29 cellular contexts compared by ENCODE assay signal in the genomic region with DNA sequence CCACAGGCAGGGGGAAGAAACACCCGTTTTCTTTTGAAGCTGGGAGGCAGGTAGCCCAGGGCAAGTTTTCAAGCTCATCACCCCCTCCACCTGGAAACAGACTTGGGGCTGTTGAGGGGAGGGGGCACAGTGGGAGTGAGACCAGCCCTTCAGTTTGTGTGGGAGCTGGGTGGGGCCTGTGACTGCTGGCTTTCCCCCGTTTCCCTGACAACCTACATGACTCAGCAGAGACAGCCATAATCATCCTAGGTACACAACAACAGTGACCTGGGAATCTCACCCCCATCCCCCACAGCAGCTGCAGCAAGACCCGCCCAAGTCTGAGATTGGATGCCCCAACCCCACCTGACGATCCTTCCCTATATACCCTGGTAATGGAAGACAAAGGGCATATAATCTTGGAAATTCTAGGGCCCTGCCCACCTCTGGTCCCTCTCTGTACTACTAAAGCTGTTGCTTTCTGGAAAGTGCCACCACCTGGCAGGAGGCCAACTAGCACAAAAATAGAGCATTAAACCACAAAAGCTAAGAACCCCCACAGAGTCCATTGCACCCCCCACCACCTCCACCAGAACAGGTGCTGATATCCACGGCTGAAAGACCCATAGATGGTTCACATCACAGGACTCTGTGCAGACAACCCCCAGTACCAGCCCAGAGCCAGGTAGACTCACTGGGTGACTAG.
DNase-seq lines count a peak whose midpoint lies in the region; ATAC-seq, FAIRE-seq and TF ChIP-seq lines count a peak whose summit lies in the region.
"Had no signal": no experiment of that assay in that cellular context is flagged by ENCODE, and none has a peak within 500 bp of the region (broad histone marks: within the 10 kb centered on the region; RNA-seq: fewer than 3 reads in every experiment).

No MANE protein-coding gene starts in this region.

- H3K4me1 ChIP-seq in H9 (ENCODE audit: insufficient read depth, low read length): no peaks in the 10 kb centered on the region
- no peaks in the 10 kb centered on the region for H3K4me1 ChIP-seq in K562 (replicated peaks in 1 of 2; ENCODE audit: control insufficient read depth in 2 of 2, insufficient read depth in 2 of 2, low read length in 2 of 2)
- H3K4me1 ChIP-seq in left ventricle myocardium inferior: no peaks in the 10 kb centered on the region
- H3K4me1 ChIP-seq in tibial nerve: no peaks in the 10 kb centered on the region
- H3K4me1 ChIP-seq: body of pancreas, gastrocnemius medialis, psoas muscle, stomach, thyroid gland had no signal

- in situ Hi-C loops in K562 (cut with MboI): no loop called here

- H3K4me2 ChIP-seq in H9 (ENCODE audit: insufficient read depth, insufficient read length, low read length) (no peak overlapping the region), K562 (ENCODE audit: insufficient read depth, low read length) (peak overlapping the region; percentile 9; the same call in 1 of the 2 replicates)

- no peak overlapping the region for H4K5ac ChIP-seq in H9 (ENCODE audit: insufficient read length, low read depth, low read length)

- DNase-seq in NCI-H1417 (lab: John Stamatoyannopoulos, UW) (peak in 2 of 3 experiments; percentile 10 to 17), NCI-H1417 treated with DMSO at 0.1 percent for 48 hours (lab: John Stamatoyannopoulos, UW) (no peak), H9 (no peak), OCI-M1 (lab: John Stamatoyannopoulos, UW) (peak; percentile 22), K562 (ENCODE audit: extremely low read depth in 1 of 4, low spot score in 3 of 4) (peak in 1 of 4 experiments; percentile 60), left ventricle myocardium inferior (no peak), tibial nerve (ENCODE audit: low spot score in 2 of 2) (no peak)
- DNase-seq in naive thymus-derived CD8-positive, alpha-beta T cell: no peak
- DNase-seq: 8988T; activated CD4-positive, alpha-beta T cell treated with anti-CD3 and anti-CD28 coated beads, Interleukin-2, amount 10 ng/mL, durations not matched to agents 24 days and 14 days; activated gamma-delta T cell treated with Interleukin-2 at 50 U/mL for 16 hours; activated naive CD8-positive, alpha-beta T cell treated with anti-CD3 and anti-CD28 coated beads, Interleukin-2, amount 50 U/mL, for 24 hours; activated T-cell treated with anti-CD3 and anti-CD28 coated beads, Interleukin-2, amount 50 U/mL, for 24 hours; body of pancreas; CD4-positive, CD25-positive, alpha-beta regulatory T cell; cerebellar nuclear complex; DMS 273 treated with DMSO at 0.1 percent for 48 hours; dorsolateral prefrontal cortex; gastrocnemius medialis; NCI-H1105; NCI-H2107; psoas muscle; stimulated activated CD8-positive, alpha-beta memory T cell treated with anti-CD3 and anti-CD28 coated beads, Interleukin-4, amount 100 ng/mL, for 48 hours; stomach; thyroid gland had no signal

- peak overlapping the region in 2 of 3 experiments; percentile 12 to 35; a peak in 2 of 7 replicates for H3K27ac Mint-ChIP-seq in H9
- no peak overlapping the region for H3K27ac Mint-ChIP-seq in naive thymus-derived CD8-positive, alpha-beta T cell
- H3K27ac Mint-ChIP-seq: activated CD4-positive, alpha-beta T cell treated with anti-CD3 and anti-CD28 coated beads, Interleukin-2, amount 10 ng/mL, durations not matched to agents 24 days and 14 days; activated naive CD8-positive, alpha-beta T cell treated with anti-CD3 and anti-CD28 coated beads, Interleukin-2, amount 50 U/mL, for 24 hours; activated T-cell treated with anti-CD3 and anti-CD28 coated beads, Interleukin-2, amount 50 U/mL, for 24 hours; IgD-negative memory B cell had no signal

- H3K23me2 ChIP-seq in H9 (ENCODE audit: insufficient read length, low read depth, low read length, poor library complexity, severe bottlenecking): no peaks in the 10 kb centered on the region

- no peak overlapping the region for H2BK120ac ChIP-seq in H9 (ENCODE audit: low read depth, low read length, poor library complexity, severe bottlenecking)

- no peak overlapping the region for H2BK15ac ChIP-seq in H9 (ENCODE audit: low read depth, low read length)

- peaks cover 4 to 7% of the 10 kb centered on the region in 2 experiments; a peak in 3 of 4 replicates for H3K4me1 Mint-ChIP-seq in H9
- no peaks in the 10 kb centered on the region for H3K4me1 Mint-ChIP-seq in naive thymus-derived CD8-positive, alpha-beta T cell
- H3K4me1 Mint-ChIP-seq: activated CD4-positive, alpha-beta T cell treated with anti-CD3 and anti-CD28 coated beads, Interleukin-2, amount 10 ng/mL, durations not matched to agents 24 days and 14 days; activated naive CD8-positive, alpha-beta T cell treated with anti-CD3 and anti-CD28 coated beads, Interleukin-2, amount 50 U/mL, for 24 hours; CD4-positive, CD25-positive, alpha-beta regulatory T cell had no signal

- no peak overlapping the region for H3K18ac ChIP-seq in H9 (ENCODE audit: insufficient read length, low read depth, low read length)

- H3K9ac ChIP-seq in H9 (ENCODE audit: extremely low read depth, insufficient read length, low read length) (no peak overlapping the region), K562 (ENCODE audit: insufficient read depth in 1 of 2, low read depth in 2 of 2, low read length in 2 of 2) (no peak overlapping the region)

- H4K20me1 ChIP-seq in H9 (ENCODE audit: control insufficient read depth, insufficient read depth, insufficient read length) (no peaks in the 10 kb centered on the region), K562 (replicated peaks; ENCODE audit: control insufficient read depth, insufficient read depth, low read length) (no peaks in the 10 kb centered on the region)

- BruUV-seq in K562 (replicated peaks; lab: Mats Ljungman, UMichigan): no TSS peak

- H3K27ac ChIP-seq in H9 (ENCODE audit: insufficient read length, low read depth, low read length) (no peak overlapping the region), K562 (ENCODE audit: extremely low read depth, low read depth, low read length) (no peak overlapping the region), left ventricle myocardium inferior (replicated peaks) (no peak overlapping the region), tibial nerve (no peak overlapping the region)
- H3K27ac ChIP-seq: body of pancreas, dorsolateral prefrontal cortex, gastrocnemius medialis, psoas muscle, stomach, thyroid gland, VCaP had no signal

- H3T11ph ChIP-seq in H9 (ENCODE audit: low read length): no peak overlapping the region

- H2AFZ ChIP-seq in H9 (ENCODE audit: low read length) (no peak overlapping the region), K562 (ENCODE audit: low read depth, low read length) (peak overlapping the region; percentile 66; the same call in 1 of the 2 replicates)

- H2BK12ac ChIP-seq in H9 (ENCODE audit: insufficient read length, low read depth, low read length): no peak overlapping the region

- no peak overlapping the region for H3K4me3 Mint-ChIP-seq in H9
- H3K4me3 Mint-ChIP-seq in naive thymus-derived CD8-positive, alpha-beta T cell: no peak overlapping the region
- H3K4me3 Mint-ChIP-seq: activated CD4-positive, alpha-beta T cell treated with anti-CD3 and anti-CD28 coated beads, Interleukin-2, amount 10 ng/mL, durations not matched to agents 24 days and 14 days; activated naive CD8-positive, alpha-beta T cell treated with anti-CD3 and anti-CD28 coated beads, Interleukin-2, amount 50 U/mL, for 24 hours; activated T-cell treated with anti-CD3 and anti-CD28 coated beads, Interleukin-2, amount 50 U/mL, for 24 hours; CD4-positive, CD25-positive, alpha-beta regulatory T cell; IgD-negative memory B cell had no signal

- intact Hi-C loops in K562 (cut with micrococcal nuclease): no loop called here
- intact Hi-C loops in left ventricle myocardium inferior (cut with micrococcal nuclease): no loop called here

- TF ChIP-seq CTCF in H9 (conservative IDR thresholded peaks at IDR 0.05): no peak
- no peak for TF ChIP-seq CTCF in K562 (IDR thresholded peaks at IDR 0.05 in 2 of 3, conservative IDR thresholded peaks at IDR 0.05 in 1 of 3; ENCODE audit: insufficient read depth in 2 of 3, low read depth in 1 of 3, low read length in 3 of 3)
- no peak for TF ChIP-seq CTCF in left ventricle myocardium inferior (IDR thresholded peaks at IDR 0.05; ENCODE audit: borderline replicate concordance)
- TF ChIP-seq CTCF in tibial nerve (IDR thresholded peaks at IDR 0.05): no peak

- H3K4me3 ChIP-seq in K562: no peak overlapping the region
- H3K4me3 ChIP-seq in left ventricle myocardium inferior: no peak overlapping the region
- no peak overlapping the region for H3K4me3 ChIP-seq in tibial nerve
- H3K4me3 ChIP-seq: body of pancreas, dorsolateral prefrontal cortex, gastrocnemius medialis, psoas muscle, stomach, thyroid gland had no signal

- no CpG with 5 or more reads among the region's 5 CpGs for WGBS in H9 (ENCODE audit: extremely low coverage, insufficient read length, low lambda C conversion rate)
- 3% methylated on average over 5 of the region's 5 CpGs for WGBS in K562 (ENCODE audit: insufficient coverage, low coverage, missing lambda C conversion rate)
- WGBS in tibial nerve, 2 donors: 74 to 90% methylated on average over 5 of the region's 5 CpGs

- no peaks in the 10 kb centered on the region for H3K27me3 ChIP-seq in H9 (ENCODE audit: insufficient read depth, low read length)
- H3K27me3 ChIP-seq in K562 (ENCODE audit: control insufficient read depth in 2 of 2, insufficient read depth in 2 of 2, low read length in 2 of 2): no peaks in the 10 kb centered on the region
- no peaks in the 10 kb centered on the region for H3K27me3 ChIP-seq in left ventricle myocardium inferior (ENCODE audit: low read depth)
- no peaks in the 10 kb centered on the region for H3K27me3 ChIP-seq in tibial nerve
- H3K27me3 ChIP-seq: body of pancreas, dorsolateral prefrontal cortex, gastrocnemius medialis, stomach, thyroid gland had no signal

- no peak overlapping the region for H3K23ac ChIP-seq in H9 (ENCODE audit: insufficient read length, low read depth, low read length)

- no peak overlapping the region for H3K56ac ChIP-seq in H9 (ENCODE audit: insufficient read length, low read depth, low read length)

- H2BK20ac ChIP-seq in H9 (ENCODE audit: low read depth, low read length, poor library complexity, severe bottlenecking): no peak overlapping the region

- TF ChIP-seq RAD21 in K562 (CRISPR knock-in tag; conservative IDR thresholded peaks at IDR 0.05 in 1 of 2, IDR thresholded peaks at IDR 0.05 in 1 of 2): no peak

- POLR2A ChIA-PET in K562 (lab: Yijun Ruan, JAX): no interaction called here
- POLR2A ChIA-PET in naive thymus-derived CD8-positive, alpha-beta T cell (lab: Charles Lee): no interaction called here

- TF ChIP-seq EP300 in K562 (IDR thresholded peaks at IDR 0.05; ENCODE audit: low read length): no peak
- TF ChIP-seq EP300 in tibial nerve (IDR thresholded peaks at IDR 0.05): no peak

- TF ChIP-seq POLR2A in K562 (conservative IDR thresholded peaks at IDR 0.05): no peak
- TF ChIP-seq POLR2A in tibial nerve (IDR thresholded peaks at IDR 0.05): no peak

- peaks cover 32 to 38% of the 10 kb centered on the region in 2 experiments for H3K9me3 Mint-ChIP-seq in H9
- peaks cover 16 to 85% (median 69%) of the 10 kb centered on the region in 9 donors for H3K9me3 Mint-ChIP-seq in naive thymus-derived CD8-positive, alpha-beta T cell

- no peak for FAIRE-seq in K562 (lab: Jason Lieb, UNC)
- FAIRE-seq: G401.6, H1 had no signal

- no peaks in the 10 kb centered on the region for H3K79me2 ChIP-seq in H9 (ENCODE audit: insufficient read depth, low read length)
- no peaks in the 10 kb centered on the region for H3K79me2 ChIP-seq in K562 (ENCODE audit: control insufficient read depth, insufficient read depth, low read length)

- H4K91ac ChIP-seq in H9 (ENCODE audit: insufficient read length, low read depth, low read length): no peak overlapping the region

- peaks cover under 1 to 31% (median 20%) of the 10 kb centered on the region in 3 experiments for H3K36me3 Mint-ChIP-seq in H9 (ENCODE audit: insufficient read depth in 1 of 3, low read depth in 3 of 3)
- H3K36me3 Mint-ChIP-seq in naive thymus-derived CD8-positive, alpha-beta T cell: peaks cover 0 to 61% (median 10%) of the 10 kb centered on the region in 3 donors
- H3K36me3 Mint-ChIP-seq: IgD-negative memory B cell had no signal

- CTCF ChIA-PET in K562 (lab: Yijun Ruan, JAX; ENCODE audit: low intra/inter-chr PET ratio): no interaction called here

- H4K8ac ChIP-seq in H9 (replicated peaks; ENCODE audit: insufficient read length, low read depth, low read length): no peak overlapping the region

- no peaks in the 10 kb centered on the region for H3K79me1 ChIP-seq in H9 (ENCODE audit: insufficient read depth, low read depth, low read length, poor library complexity, severe bottlenecking)

- no peak overlapping the region for H2AK5ac ChIP-seq in H9 (ENCODE audit: insufficient read length, low read length)

- no peaks in the 10 kb centered on the region; the same call in 1 of the 2 replicates for H3K27me3 Mint-ChIP-seq in H9 (ENCODE audit: low read depth)
- no peaks in the 10 kb centered on the region for H3K27me3 Mint-ChIP-seq in naive thymus-derived CD8-positive, alpha-beta T cell
- H3K27me3 Mint-ChIP-seq: activated CD4-positive, alpha-beta T cell treated with anti-CD3 and anti-CD28 coated beads, Interleukin-2, amount 10 ng/mL, durations not matched to agents 24 days and 14 days; activated naive CD8-positive, alpha-beta T cell treated with anti-CD3 and anti-CD28 coated beads, Interleukin-2, amount 50 U/mL, for 24 hours; activated T-cell treated with anti-CD3 and anti-CD28 coated beads, Interleukin-2, amount 50 U/mL, for 24 hours; CD4-positive, CD25-positive, alpha-beta regulatory T cell; IgD-negative memory B cell had no signal

- H3K36me3 ChIP-seq in K562 (ENCODE audit: control insufficient read depth, insufficient read depth, low read length) (no peaks in the 10 kb centered on the region), left ventricle myocardium inferior (no peaks in the 10 kb centered on the region), tibial nerve (no peaks in the 10 kb centered on the region)
- H3K36me3 ChIP-seq: gastrocnemius medialis, stomach, thyroid gland had no signal

- no peak; the same call in 2 of the 3 replicates for ATAC-seq in K562
- no peak for ATAC-seq in naive thymus-derived CD8-positive, alpha-beta T cell
- ATAC-seq: activated naive CD8-positive, alpha-beta T cell treated with anti-CD3 and anti-CD28 coated beads, Interleukin-2, amount 50 U/mL, for 24 hours; body of pancreas; gastrocnemius medialis; psoas muscle had no signal

- H3K14ac ChIP-seq in H9 (ENCODE audit: insufficient read depth, low read length): no peak overlapping the region

- H3K4ac ChIP-seq in H9 (ENCODE audit: low read depth, low read length): no peak overlapping the region

- H3K9me3 ChIP-seq in H9 (ENCODE audit: control insufficient read depth, low read depth, low read length) (no peaks in the 10 kb centered on the region), K562 (replicated peaks; ENCODE audit: control insufficient read depth, insufficient read depth, low read depth, low read length) (no peaks in the 10 kb centered on the region), left ventricle myocardium inferior (replicated peaks) (peaks cover 66% of the 10 kb centered on the region), tibial nerve (peaks cover 0 to 75% (median 8%) of the 10 kb centered on the region in 4 donors)
- H3K9me3 ChIP-seq: gastrocnemius medialis, thyroid gland had no signal

- no peaks in the 10 kb centered on the region for H3K9me1 ChIP-seq in K562 (ENCODE audit: control insufficient read depth, insufficient read depth, low read length)

- no peak overlapping the region for H2BK5ac ChIP-seq in H9 (ENCODE audit: insufficient read length, low read length)

Comparison
In these comparisons a context has a peak if more than half of its experiments do, and no peak if none do; other contexts are left out.
1. DNase-seq: peak in NCI-H1417 (2 of 3) and OCI-M1 (single experiment); none in NCI-H1417 treated with DMSO at 0.1 percent for 48 hours (single experiment), H9 (single experiment), left ventricle myocardium inferior (single experiment), tibial nerve (0 of 2) and naive thymus-derived CD8-positive, alpha-beta T cell (0 of 10).
2. H3K27ac Mint-ChIP-seq: peak in H9 (2 of 3); none in naive thymus-derived CD8-positive, alpha-beta T cell (0 of 10).